In genomic region chr7:101179117-101179779, GRCh38 we compare ENCODE assay signal across 9 cellular contexts.
DNase-seq lines count a peak whose midpoint lies in the region; ATAC-seq and TF ChIP-seq lines count a peak whose summit lies in the region.
"Had no signal": no experiment of that assay in that cellular context is flagged by ENCODE, and none has a peak within 500 bp of the region (broad histone marks: within the 10 kb centered on the region; RNA-seq: fewer than 3 reads in every experiment).

No MANE protein-coding gene starts in this region.

- peaks cover 82% of the 10 kb centered on the region for H3K27me3 Mint-ChIP-seq in central memory CD8-positive, alpha-beta T cell

- H3K36me3 ChIP-seq in neuron (ENCODE audit: insufficient read depth, low read length) = no peaks in the 10 kb centered on the region

- H3K27ac Mint-ChIP-seq in central memory CD8-positive, alpha-beta T cell (ENCODE audit: low read depth) = no peak overlapping the region
- H3K27ac Mint-ChIP-seq: activated CD4-positive, alpha-beta memory T cell treated with anti-CD3 and anti-CD28 coated beads for 36 hours had no signal

- H3K27me3 ChIP-seq in neuron (ENCODE audit: insufficient read depth, low read length) = peaks cover 14% of the 10 kb centered on the region

- TF ChIP-seq CTCF in GM10248 (IDR thresholded peaks at IDR 0.05; ENCODE audit: control extremely low read depth, extremely low read depth, low read depth, missing control alignments) = no peak

- peaks cover 7% of the 10 kb centered on the region for H3K4me1 ChIP-seq in neuron (ENCODE audit: insufficient read depth, low read length)

- peaks cover 2% of the 10 kb centered on the region for H3K36me3 Mint-ChIP-seq in central memory CD8-positive, alpha-beta T cell (ENCODE audit: insufficient read depth)
- H3K36me3 Mint-ChIP-seq: activated CD4-positive, alpha-beta memory T cell treated with anti-CD3 and anti-CD28 coated beads for 36 hours had no signal

- peak overlapping the region; percentile 16 for H3K4me3 Mint-ChIP-seq in central memory CD8-positive, alpha-beta T cell
- H3K4me3 Mint-ChIP-seq: activated CD4-positive, alpha-beta memory T cell treated with anti-CD3 and anti-CD28 coated beads for 36 hours had no signal

- peaks cover 21% of the 10 kb centered on the region for H3K4me1 Mint-ChIP-seq in central memory CD8-positive, alpha-beta T cell

- H2AFZ ChIP-seq in neuron (ENCODE audit: low read depth, low read length) = peak overlapping the region; percentile 72

- H3K4me3 ChIP-seq in neuron (ENCODE audit: low read length) = peak overlapping the region; percentile 48

- POLR2A ChIA-PET in GM10248 (lab: Yijun Ruan, JAX) = no interaction called here

- CTCF ChIA-PET in GM10248 (lab: Yijun Ruan, JAX) = interaction anchor here (0.9 to 6.2 kb wide), 2 partner anchors 13 kb away, joined by 5 to 42 read pairs; no protein-coding TSS in a partner anchor

- no peaks in the 10 kb centered on the region for H3K9me3 Mint-ChIP-seq in central memory CD8-positive, alpha-beta T cell
- H3K9me3 Mint-ChIP-seq: activated CD4-positive, alpha-beta memory T cell treated with anti-CD3 and anti-CD28 coated beads for 36 hours had no signal

- peaks cover 2% of the 10 kb centered on the region for H3K9me3 ChIP-seq in neuron (ENCODE audit: low read length)

- DNase-seq in NCI-H345 (lab: John Stamatoyannopoulos, UW) = peak; percentile 54
- DNase-seq in NCI-H345 treated with DMSO at 0.1 percent for 48 hours (lab: John Stamatoyannopoulos, UW; ENCODE audit: unreplicated experiment) = no peak
- peak; percentile 29 for DNase-seq in NCI-H1092 (lab: John Stamatoyannopoulos, UW)
- DNase-seq in central memory CD8-positive, alpha-beta T cell (ENCODE audit: low spot score in 2 of 2) = no peak
- no peak for DNase-seq in AML-193 (lab: John Stamatoyannopoulos, UW)
- no peak for DNase-seq in GM10248 (ENCODE audit: extremely low spot score)
- DNase-seq: activated CD4-positive, alpha-beta memory T cell treated with anti-CD3 and anti-CD28 coated beads for 36 hours had no signal

- ATAC-seq in central memory CD8-positive, alpha-beta T cell (replicated peaks; ENCODE audit: extremely low read depth, poor library complexity, severe bottlenecking) = no peak
- no peak for ATAC-seq in GM18870 (IDR thresholded peaks at IDR 0.05; ENCODE audit: unreplicated experiment)

Comparison
In these comparisons a context has a peak if more than half of its experiments do, and no peak if none do; other contexts are left out.
1. DNase-seq: peak in NCI-H345 (single experiment) and NCI-H1092 (single experiment); none in NCI-H345 treated with DMSO at 0.1 percent for 48 hours (single experiment), central memory CD8-positive, alpha-beta T cell (0 of 2), AML-193 (0 of 2) and GM10248 (single experiment).